Comparison of ENCODE assay signal across 10 cellular contexts in the genomic region with DNA sequence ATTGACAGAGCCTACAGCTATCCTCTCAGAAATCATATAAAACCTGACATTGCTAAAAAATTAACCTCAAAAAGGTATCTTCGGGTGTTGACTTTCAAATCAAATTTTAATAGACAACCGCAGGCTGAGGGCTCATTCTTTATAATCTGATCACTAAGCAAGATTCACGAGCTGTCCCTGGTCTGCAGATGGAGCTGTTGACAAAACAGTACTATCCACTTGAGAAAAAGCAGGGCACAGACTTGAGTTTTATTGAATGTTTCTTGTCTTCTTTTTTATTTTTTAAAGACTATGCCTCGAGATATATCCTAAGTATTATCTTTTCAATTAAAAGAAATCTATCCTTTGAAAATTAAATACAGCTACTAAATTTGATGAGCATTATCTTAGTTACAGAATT.
DNase-seq lines count a peak whose midpoint lies in the region; ATAC-seq, FAIRE-seq and TF ChIP-seq lines count a peak whose summit lies in the region.
"Had no signal": no experiment of that assay in that cellular context is flagged by ENCODE, and none has a peak within 500 bp of the region (broad histone marks: within the 10 kb centered on the region; RNA-seq: fewer than 3 reads in every experiment).

No MANE protein-coding gene starts in this region.

- DNase-seq in AG09319 (ENCODE audit: extremely low read depth, low read depth) = no peak
- no peak for DNase-seq in LNCaP clone FGC (ENCODE audit: low read depth)
- peak; percentile 12 for DNase-seq in astrocyte (ENCODE audit: low read depth)
- DNase-seq in iris pigment epithelial cell (ENCODE audit: low read depth) = peak; percentile 56
- no peak for DNase-seq in KBM-7
- DNase-seq in NK-92 treated with Interleukin-12 subunit alpha and Interleukin-12 subunit beta, amount 100 ng/mL, for 24 hours (lab: John Stamatoyannopoulos, UW) = no peak
- DNase-seq in activated T-cell treated with anti-CD3 and anti-CD28 coated beads, Interleukin-2, amount 50 U/mL, for 72 hours = no peak
- no peak for DNase-seq in stimulated activated CD4-positive, alpha-beta T cell treated with anti-CD3 and anti-CD28 coated beads, Interleukin-1b, Interleukin-23, amount 100 ng/mL, for 48 hours
- DNase-seq: adrenal gland had no signal

- H3K4me3 Mint-ChIP-seq in astrocyte (ENCODE audit: unreplicated experiment) = no peak overlapping the region
- no peak overlapping the region for H3K4me3 Mint-ChIP-seq in activated T-cell treated with anti-CD3 and anti-CD28 coated beads, Interleukin-2, amount 50 U/mL, for 72 hours

- no peak overlapping the region for H3K9ac ChIP-seq in astrocyte (ENCODE audit: low read length)

- H2AFZ ChIP-seq in astrocyte (ENCODE audit: low read depth, low read length) = no peak overlapping the region

- H3K27ac Mint-ChIP-seq in astrocyte (ENCODE audit: unreplicated experiment) = no peak overlapping the region
- H3K27ac Mint-ChIP-seq in activated T-cell treated with anti-CD3 and anti-CD28 coated beads, Interleukin-2, amount 50 U/mL, for 72 hours = no peak overlapping the region

- in situ Hi-C loops in KBM-7 (cut with MboI; ENCODE audit: low pct_unique_long_range_greater_than_20kb, low sequenced_read_pairs) = no loop called here

- no peaks in the 10 kb centered on the region for H3K4me1 ChIP-seq in astrocyte (ENCODE audit: insufficient read depth, low read length)
- H3K4me1 ChIP-seq: adrenal gland had no signal

- H3K9me3 Mint-ChIP-seq in astrocyte (ENCODE audit: unreplicated experiment) = peaks cover 9% of the 10 kb centered on the region
- H3K9me3 Mint-ChIP-seq in activated T-cell treated with anti-CD3 and anti-CD28 coated beads, Interleukin-2, amount 50 U/mL, for 72 hours = peaks cover 1 to 6% of the 10 kb centered on the region in 2 donors

- no peaks in the 10 kb centered on the region for H3K27me3 ChIP-seq in astrocyte (ENCODE audit: insufficient read depth, low read length)
- H3K27me3 ChIP-seq: adrenal gland had no signal

- H3K79me2 ChIP-seq in astrocyte (ENCODE audit: insufficient read depth, low read length) = no peaks in the 10 kb centered on the region

- H3K27ac ChIP-seq in astrocyte (ENCODE audit: low read depth, low read length) = no peak overlapping the region
- H3K27ac ChIP-seq: adrenal gland had no signal

- FAIRE-seq in astrocyte (lab: Jason Lieb, UNC) = no peak

- TF ChIP-seq CTCF in AG09319 (IDR thresholded peaks at IDR 0.05; ENCODE audit: low read depth, low read length) = peak; percentile 12; the same call in 1 of the 2 replicates
- TF ChIP-seq CTCF in LNCaP clone FGC (IDR thresholded peaks at IDR 0.05; ENCODE audit: control insufficient read depth, extremely low read depth, insufficient read depth) = peak; percentile 52
- no peak for TF ChIP-seq CTCF in astrocyte (IDR thresholded peaks at IDR 0.05; ENCODE audit: insufficient read depth, low read depth, low read length)

- no peak overlapping the region for H3K4me2 ChIP-seq in astrocyte (ENCODE audit: low read length)

- peaks cover 5% of the 10 kb centered on the region for H3K9me3 ChIP-seq in astrocyte (ENCODE audit: insufficient read depth, low read depth, low read length)
- H3K9me3 ChIP-seq: adrenal gland had no signal

- ATAC-seq in activated T-cell treated with anti-CD3 and anti-CD28 coated beads, Interleukin-2, amount 50 U/mL, for 72 hours (replicated peaks in 1 of 2) = no peak

- peaks cover 7% of the 10 kb centered on the region for H3K4me1 Mint-ChIP-seq in astrocyte (ENCODE audit: low read depth, unreplicated experiment)
- H3K4me1 Mint-ChIP-seq in activated T-cell treated with anti-CD3 and anti-CD28 coated beads, Interleukin-2, amount 50 U/mL, for 72 hours (ENCODE audit: low read depth) = no peaks in the 10 kb centered on the region

- H3K36me3 ChIP-seq in astrocyte (ENCODE audit: insufficient read depth, low read length) = no peaks in the 10 kb centered on the region
- H3K36me3 ChIP-seq: adrenal gland had no signal

- H3K4me3 ChIP-seq in LNCaP clone FGC (ENCODE audit: low read depth, low read length) (no peak overlapping the region), astrocyte (ENCODE audit: insufficient read depth, low read depth, low read length) (no peak overlapping the region)
- H3K4me3 ChIP-seq: adrenal gland, lung had no signal

- H3K36me3 Mint-ChIP-seq in astrocyte (ENCODE audit: low read depth, unreplicated experiment) = peaks cover 2% of the 10 kb centered on the region
- H3K36me3 Mint-ChIP-seq in activated T-cell treated with anti-CD3 and anti-CD28 coated beads, Interleukin-2, amount 50 U/mL, for 72 hours (ENCODE audit: insufficient read depth in 2 of 2) = peaks cover 0 to 1% of the 10 kb centered on the region in 2 donors

- H3K27me3 Mint-ChIP-seq in astrocyte (ENCODE audit: low read depth, unreplicated experiment) = no peaks in the 10 kb centered on the region
- H3K27me3 Mint-ChIP-seq in activated T-cell treated with anti-CD3 and anti-CD28 coated beads, Interleukin-2, amount 50 U/mL, for 72 hours (ENCODE audit: low read depth) = no peaks in the 10 kb centered on the region

- H4K20me1 ChIP-seq in astrocyte (ENCODE audit: insufficient read depth, low read length) = no peaks in the 10 kb centered on the region

Comparison
In these comparisons a context has a peak if more than half of its experiments do, and no peak if none do; other contexts are left out.
1. DNase-seq: peak in astrocyte (single experiment) and iris pigment epithelial cell (single experiment); none in AG09319 (single experiment), LNCaP clone FGC (single experiment), KBM-7 (single experiment), NK-92 treated with Interleukin-12 subunit alpha and Interleukin-12 subunit beta, amount 100 ng/mL, for 24 hours (single experiment), activated T-cell treated with anti-CD3 and anti-CD28 coated beads, Interleukin-2, amount 50 U/mL, for 72 hours (0 of 2) and stimulated activated CD4-positive, alpha-beta T cell treated with anti-CD3 and anti-CD28 coated beads, Interleukin-1b, Interleukin-23, amount 100 ng/mL, for 48 hours (single experiment).